Comparison of ENCODE assay signal across 1 cellular context in the genomic region with DNA sequence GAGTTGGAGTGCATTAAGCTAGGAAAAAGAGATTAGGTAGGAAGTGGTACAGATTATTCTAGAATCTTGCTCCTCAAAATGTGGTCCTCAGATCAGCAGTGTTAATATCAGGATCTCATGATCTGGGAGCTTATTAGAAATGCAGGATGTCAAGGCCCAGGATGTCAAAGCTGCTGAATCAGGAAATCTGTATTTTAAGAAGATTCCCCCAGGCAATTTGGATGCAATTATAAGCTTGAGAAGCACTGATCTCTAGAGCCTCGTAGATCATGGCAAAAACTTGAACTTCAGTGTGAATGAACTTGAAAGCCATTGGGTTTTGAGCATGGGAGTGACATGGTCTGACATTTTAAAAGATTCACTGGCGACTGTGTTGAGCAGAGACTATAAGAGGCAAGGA.
TF ChIP-seq lines count a peak whose summit lies in the region.

No MANE protein-coding gene starts in this region.

TF ChIP-seq in GM12878, 131 proteins besides CTCF, POLR2A, EP300 and RAD21:
- TF ChIP-seq BMI1 (IDR thresholded peaks at IDR 0.05; ENCODE audit: borderline replicate concordance), result no peak
- TF ChIP-seq, protein P1, sequence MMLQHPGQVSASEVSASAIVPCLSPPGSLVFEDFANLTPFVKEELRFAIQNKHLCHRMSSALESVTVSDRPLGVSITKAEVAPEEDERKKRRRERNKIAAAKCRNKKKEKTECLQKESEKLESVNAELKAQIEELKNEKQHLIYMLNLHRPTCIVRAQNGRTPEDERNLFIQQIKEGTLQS (IDR thresholded peaks at IDR 0.05; ENCODE audit: borderline replicate concordance, extremely low read depth, low read depth, low read length), result no peak
- no peak for TF ChIP-seq RAD51 (IDR thresholded peaks at IDR 0.05)
- TF ChIP-seq HCFC1 (IDR thresholded peaks at IDR 0.05; ENCODE audit: low read length), result no peak
- TF ChIP-seq, protein P2, sequence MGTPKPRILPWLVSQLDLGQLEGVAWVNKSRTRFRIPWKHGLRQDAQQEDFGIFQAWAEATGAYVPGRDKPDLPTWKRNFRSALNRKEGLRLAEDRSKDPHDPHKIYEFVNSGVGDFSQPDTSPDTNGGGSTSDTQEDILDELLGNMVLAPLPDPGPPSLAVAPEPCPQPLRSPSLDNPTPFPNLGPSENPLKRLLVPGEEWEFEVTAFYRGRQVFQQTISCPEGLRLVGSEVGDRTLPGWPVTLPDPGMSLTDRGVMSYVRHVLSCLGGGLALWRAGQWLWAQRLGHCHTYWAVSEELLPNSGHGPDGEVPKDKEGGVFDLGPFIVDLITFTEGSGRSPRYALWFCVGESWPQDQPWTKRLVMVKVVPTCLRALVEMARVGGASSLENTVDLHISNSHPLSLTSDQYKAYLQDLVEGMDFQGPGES (IDR thresholded peaks at IDR 0.05), result no peak
- no peak for TF ChIP-seq BHLHE40 (IDR thresholded peaks at IDR 0.05; ENCODE audit: borderline replicate concordance in 1 of 2, low read depth in 2 of 2, low read length in 1 of 2)
- no peak for TF ChIP-seq DPF2 (IDR thresholded peaks at IDR 0.05)
- no peak for TF ChIP-seq RUNX3 (IDR thresholded peaks at IDR 0.05; ENCODE audit: low read length)
- no peak for TF ChIP-seq KLF5 (IDR thresholded peaks at IDR 0.05; ENCODE audit: partially characterized antibody)
- no peak for TF ChIP-seq SMC3 (IDR thresholded peaks at IDR 0.05; ENCODE audit: borderline replicate concordance, low read length)
- no peak for TF ChIP-seq SMAD5 (IDR thresholded peaks at IDR 0.05; ENCODE audit: low read depth)
- TF ChIP-seq ZNF207 (IDR thresholded peaks at IDR 0.05; ENCODE audit: borderline replicate concordance), result no peak
- no peak for TF ChIP-seq ZBED1 (IDR thresholded peaks at IDR 0.05; ENCODE audit: borderline replicate concordance)
- no peak for TF ChIP-seq SUZ12 (IDR thresholded peaks at IDR 0.05; ENCODE audit: unreplicated experiment)
- TF ChIP-seq, protein P3, sequence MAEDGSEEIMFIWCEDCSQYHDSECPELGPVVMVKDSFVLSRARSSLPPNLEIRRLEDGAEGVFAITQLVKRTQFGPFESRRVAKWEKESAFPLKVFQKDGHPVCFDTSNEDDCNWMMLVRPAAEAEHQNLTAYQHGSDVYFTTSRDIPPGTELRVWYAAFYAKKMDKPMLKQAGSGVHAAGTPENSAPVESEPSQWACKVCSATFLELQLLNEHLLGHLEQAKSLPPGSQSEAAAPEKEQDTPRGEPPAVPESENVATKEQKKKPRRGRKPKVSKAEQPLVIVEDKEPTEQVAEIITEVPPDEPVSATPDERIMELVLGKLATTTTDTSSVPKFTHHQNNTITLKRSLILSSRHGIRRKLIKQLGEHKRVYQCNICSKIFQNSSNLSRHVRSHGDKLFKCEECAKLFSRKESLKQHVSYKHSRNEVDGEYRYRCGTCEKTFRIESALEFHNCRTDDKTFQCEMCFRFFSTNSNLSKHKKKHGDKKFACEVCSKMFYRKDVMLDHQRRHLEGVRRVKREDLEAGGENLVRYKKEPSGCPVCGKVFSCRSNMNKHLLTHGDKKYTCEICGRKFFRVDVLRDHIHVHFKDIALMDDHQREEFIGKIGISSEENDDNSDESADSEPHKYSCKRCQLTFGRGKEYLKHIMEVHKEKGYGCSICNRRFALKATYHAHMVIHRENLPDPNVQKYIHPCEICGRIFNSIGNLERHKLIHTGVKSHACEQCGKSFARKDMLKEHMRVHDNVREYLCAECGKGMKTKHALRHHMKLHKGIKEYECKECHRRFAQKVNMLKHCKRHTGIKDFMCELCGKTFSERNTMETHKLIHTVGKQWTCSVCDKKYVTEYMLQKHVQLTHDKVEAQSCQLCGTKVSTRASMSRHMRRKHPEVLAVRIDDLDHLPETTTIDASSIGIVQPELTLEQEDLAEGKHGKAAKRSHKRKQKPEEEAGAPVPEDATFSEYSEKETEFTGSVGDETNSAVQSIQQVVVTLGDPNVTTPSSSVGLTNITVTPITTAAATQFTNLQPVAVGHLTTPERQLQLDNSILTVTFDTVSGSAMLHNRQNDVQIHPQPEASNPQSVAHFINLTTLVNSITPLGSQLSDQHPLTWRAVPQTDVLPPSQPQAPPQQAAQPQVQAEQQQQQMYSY (CRISPR knock-in tag; IDR thresholded peaks at IDR 0.05), result no peak
- TF ChIP-seq, protein P4, sequence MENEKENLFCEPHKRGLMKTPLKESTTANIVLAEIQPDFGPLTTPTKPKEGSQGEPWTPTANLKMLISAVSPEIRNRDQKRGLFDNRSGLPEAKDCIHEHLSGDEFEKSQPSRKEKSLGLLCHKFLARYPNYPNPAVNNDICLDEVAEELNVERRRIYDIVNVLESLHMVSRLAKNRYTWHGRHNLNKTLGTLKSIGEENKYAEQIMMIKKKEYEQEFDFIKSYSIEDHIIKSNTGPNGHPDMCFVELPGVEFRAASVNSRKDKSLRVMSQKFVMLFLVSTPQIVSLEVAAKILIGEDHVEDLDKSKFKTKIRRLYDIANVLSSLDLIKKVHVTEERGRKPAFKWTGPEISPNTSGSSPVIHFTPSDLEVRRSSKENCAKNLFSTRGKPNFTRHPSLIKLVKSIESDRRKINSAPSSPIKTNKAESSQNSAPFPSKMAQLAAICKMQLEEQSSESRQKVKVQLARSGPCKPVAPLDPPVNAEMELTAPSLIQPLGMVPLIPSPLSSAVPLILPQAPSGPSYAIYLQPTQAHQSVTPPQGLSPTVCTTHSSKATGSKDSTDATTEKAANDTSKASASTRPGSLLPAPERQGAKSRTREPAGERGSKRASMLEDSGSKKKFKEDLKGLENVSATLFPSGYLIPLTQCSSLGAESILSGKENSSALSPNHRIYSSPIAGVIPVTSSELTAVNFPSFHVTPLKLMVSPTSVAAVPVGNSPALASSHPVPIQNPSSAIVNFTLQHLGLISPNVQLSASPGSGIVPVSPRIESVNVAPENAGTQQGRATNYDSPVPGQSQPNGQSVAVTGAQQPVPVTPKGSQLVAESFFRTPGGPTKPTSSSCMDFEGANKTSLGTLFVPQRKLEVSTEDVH (IDR thresholded peaks at IDR 0.05; ENCODE audit: low read depth, partially characterized antibody), result no peak
- no peak for TF ChIP-seq CBX3 (IDR thresholded peaks at IDR 0.05; ENCODE audit: borderline replicate concordance, low read depth)
- no peak for TF ChIP-seq MEF2A (IDR thresholded peaks at IDR 0.05; ENCODE audit: insufficient read depth, low read depth, low read length)
- TF ChIP-seq ZNF274 (IDR thresholded peaks at IDR 0.05; ENCODE audit: insufficient read depth, insufficient read length), result no peak
